In the genomic region with DNA sequence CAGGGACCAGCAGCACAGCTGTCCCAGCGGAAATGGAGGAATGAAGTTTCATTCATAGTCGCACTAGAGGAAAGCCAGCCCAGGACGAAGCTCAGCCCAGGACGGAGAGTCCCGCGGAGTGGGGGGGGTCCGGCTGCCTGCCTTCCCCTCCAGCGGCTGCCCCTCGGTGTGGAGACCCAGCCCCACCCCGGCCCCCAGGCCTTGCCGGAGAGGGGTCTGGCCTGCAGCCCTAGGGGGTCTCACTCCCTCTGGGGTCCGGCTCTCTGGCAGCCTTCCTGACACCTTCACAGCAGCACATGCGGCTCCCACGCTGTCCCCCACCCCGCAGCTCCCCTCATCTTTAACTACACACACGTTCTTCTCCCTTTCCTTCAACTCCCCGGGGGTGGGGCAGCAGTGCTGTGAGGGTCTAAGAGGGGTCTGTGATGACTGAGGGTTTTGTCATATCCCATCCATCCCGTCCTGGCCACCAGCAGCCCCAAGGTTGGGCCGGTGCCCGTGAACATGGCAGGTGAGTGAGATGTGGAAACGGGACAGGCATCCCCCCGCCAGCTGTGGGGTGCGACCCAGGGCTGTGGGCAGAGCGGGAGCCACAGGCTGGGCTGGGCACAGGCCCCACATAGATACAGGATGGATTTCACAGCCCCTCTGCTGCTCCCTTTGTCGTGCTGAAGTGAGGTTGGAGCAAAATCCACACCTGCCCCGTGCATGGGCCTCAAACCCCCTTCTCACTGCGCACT, we compare ENCODE assay signal across 32 cellular contexts. TPM values are rescaled to one million over a fixed set of nuclear protein-coding genes. Genes with fewer than 3 reads are reported as not detected.
"Had no signal": no experiment of that assay in that cellular context is flagged by ENCODE, and none has a peak within 500 bp of the region (broad histone marks: within the 10 kb centered on the region; RNA-seq: fewer than 3 reads in every experiment).

No MANE protein-coding gene starts in this region.

- H3K27me3 Mint-ChIP-seq: activated naive CD4-positive, alpha-beta T cell treated with anti-CD3 and anti-CD28 coated beads, Interleukin-2, amount 10 ng/mL, durations not matched to agents 7 days and 5 days; activated naive CD8-positive, alpha-beta T cell treated with anti-CD3 and anti-CD28 coated beads, Interleukin-2, amount 10 ng/mL, durations not matched to agents 7 days and 5 days had no signal

- H3K4me3 Mint-ChIP-seq: activated naive CD4-positive, alpha-beta T cell treated with anti-CD3 and anti-CD28 coated beads, Interleukin-2, amount 10 ng/mL, durations not matched to agents 7 days and 5 days; activated naive CD8-positive, alpha-beta T cell treated with anti-CD3 and anti-CD28 coated beads, Interleukin-2, amount 10 ng/mL, durations not matched to agents 7 days and 5 days; activated T-helper 1 cell treated with anti-CD3 and anti-CD28 coated beads, Interleukin-12 subunit alpha, Interleukin-12 subunit beta, Interleukin-2, Interleukin-4 antibody, amounts not matched to agents 30 ng/mL and 10 ng/mL and 1 ng/mL, durations not matched to agents 14 hours and 24 hours and 36 hours; brain; immature natural killer cell; neural crest cell; T-helper 17 cell had no signal

- H3K27ac Mint-ChIP-seq: activated naive CD4-positive, alpha-beta T cell treated with anti-CD3 and anti-CD28 coated beads, Interleukin-2, amount 10 ng/mL, durations not matched to agents 7 days and 5 days; activated naive CD8-positive, alpha-beta T cell treated with anti-CD3 and anti-CD28 coated beads, Interleukin-2, amount 10 ng/mL, durations not matched to agents 7 days and 5 days; activated T-helper 1 cell treated with anti-CD3 and anti-CD28 coated beads, Interleukin-12 subunit alpha, Interleukin-12 subunit beta, Interleukin-2, Interleukin-4 antibody, amounts not matched to agents 30 ng/mL and 10 ng/mL and 1 ng/mL, durations not matched to agents 14 hours and 24 hours and 36 hours; immature natural killer cell; T-helper 17 cell had no signal

- H3K9ac ChIP-seq: SK-N-SH had no signal

- H3K9me3 Mint-ChIP-seq: activated naive CD4-positive, alpha-beta T cell treated with anti-CD3 and anti-CD28 coated beads, Interleukin-2, amount 10 ng/mL, durations not matched to agents 7 days and 5 days; activated naive CD8-positive, alpha-beta T cell treated with anti-CD3 and anti-CD28 coated beads, Interleukin-2, amount 10 ng/mL, durations not matched to agents 7 days and 5 days; activated T-helper 1 cell treated with anti-CD3 and anti-CD28 coated beads, Interleukin-12 subunit alpha, Interleukin-12 subunit beta, Interleukin-2, Interleukin-4 antibody, amounts not matched to agents 30 ng/mL and 10 ng/mL and 1 ng/mL, durations not matched to agents 14 hours and 24 hours and 36 hours; immature natural killer cell; neural crest cell had no signal

- H3K4me1 ChIP-seq: ascending aorta, transverse colon, uterus had no signal

- H3K36me3 Mint-ChIP-seq: activated naive CD4-positive, alpha-beta T cell treated with anti-CD3 and anti-CD28 coated beads, Interleukin-2, amount 10 ng/mL, durations not matched to agents 7 days and 5 days; activated naive CD8-positive, alpha-beta T cell treated with anti-CD3 and anti-CD28 coated beads, Interleukin-2, amount 10 ng/mL, durations not matched to agents 7 days and 5 days; brain; immature natural killer cell had no signal

- H3K4me1 Mint-ChIP-seq: activated naive CD4-positive, alpha-beta T cell treated with anti-CD3 and anti-CD28 coated beads, Interleukin-2, amount 10 ng/mL, durations not matched to agents 7 days and 5 days; activated naive CD8-positive, alpha-beta T cell treated with anti-CD3 and anti-CD28 coated beads, Interleukin-2, amount 10 ng/mL, durations not matched to agents 7 days and 5 days; immature natural killer cell; T-helper 17 cell had no signal

- H3K27ac ChIP-seq: ascending aorta, cardiac muscle cell, coronary artery, testis, transverse colon, uterus, WERI-Rb-1 had no signal

- ATAC-seq: activated CD4-positive, CD25-positive, alpha-beta regulatory T cell treated with anti-CD3 and anti-CD28 coated beads, Interleukin-2, amount 50 U/mL, for 24 hours; left lobe of liver; mucosa of descending colon; T-helper 17 cell had no signal

- H3K36me3 ChIP-seq: ascending aorta, cardiac muscle cell, transverse colon, uterus, WERI-Rb-1 had no signal

- H3K4me3 ChIP-seq: ascending aorta, cardiac muscle cell, lung, mucosa of descending colon, testis, transverse colon, uterus had no signal

- FAIRE-seq: frontal cortex had no signal

- H3K9me3 ChIP-seq: ascending aorta, mucosa of descending colon, SK-N-SH, testis, transverse colon, uterus had no signal

- H3K27me3 ChIP-seq: ascending aorta, cardiac muscle cell, dorsolateral prefrontal cortex, testis, uterus had no signal

- H3K4me2 ChIP-seq: SK-N-SH had no signal

- DNase-seq: activated CD4-positive, alpha-beta T cell treated with anti-CD3 and anti-CD28 coated beads for 48 hours; activated CD4-positive, alpha-beta T cell treated with anti-CD3 and anti-CD28 coated beads, Interleukin-2, amount 50 U/mL, for 48 hours; activated CD8-positive, alpha-beta memory T cell treated with anti-CD3 and anti-CD28 coated beads for 24 hours; activated gamma-delta T cell; activated naive CD4-positive, alpha-beta T cell treated with anti-CD3 and anti-CD28 coated beads, Interleukin-2, amount 10 ng/mL, durations not matched to agents 7 days and 5 days; activated naive CD8-positive, alpha-beta T cell treated with anti-CD3 and anti-CD28 coated beads, Interleukin-2, amount 10 ng/mL, durations not matched to agents 7 days and 5 days; effector memory CD4-positive, alpha-beta T cell; hippocampal formation; immature natural killer cell; mesendoderm; mucosa of descending colon; SK-N-SH; stimulated activated CD4-positive, alpha-beta T cell treated with anti-CD3 and anti-CD28 coated beads, Interleukin-15, amount 100 ng/mL, for 24 hours; stimulated activated CD4-positive, alpha-beta T cell treated with anti-CD3 and anti-CD28 coated beads, Interleukin-2, amount 100 ng/mL, for 24 hours; stimulated activated naive CD4-positive, alpha-beta T cell; T-helper 17 cell; T1000; transverse colon; uterus; WERI-Rb-1 had no signal

RNA-seq across cellular contexts. Expression of gene DLL1, which starts 41.8 kb away (rescaled TPM):
- total RNA-seq: activated T-helper 1 cell treated with anti-CD3 and anti-CD28 coated beads, Interleukin-12 subunit alpha, Interleukin-12 subunit beta, Interleukin-2, Interleukin-4 antibody, amounts not matched to agents 30 ng/mL and 10 ng/mL and 1 ng/mL, durations not matched to agents 14 hours and 24 hours and 36 hours had no signal
